Comparison of ENCODE assay signal across 1 cellular context in genomic region chr22:24445481-24446290, GRCh38.
TF ChIP-seq lines count a peak whose summit lies in the region.

No MANE protein-coding gene starts in this region.

TF ChIP-seq in GM23338, 12 proteins besides CTCF, POLR2A, EP300 and RAD21 (continued from another document):
- TF ChIP-seq, protein P1, sequence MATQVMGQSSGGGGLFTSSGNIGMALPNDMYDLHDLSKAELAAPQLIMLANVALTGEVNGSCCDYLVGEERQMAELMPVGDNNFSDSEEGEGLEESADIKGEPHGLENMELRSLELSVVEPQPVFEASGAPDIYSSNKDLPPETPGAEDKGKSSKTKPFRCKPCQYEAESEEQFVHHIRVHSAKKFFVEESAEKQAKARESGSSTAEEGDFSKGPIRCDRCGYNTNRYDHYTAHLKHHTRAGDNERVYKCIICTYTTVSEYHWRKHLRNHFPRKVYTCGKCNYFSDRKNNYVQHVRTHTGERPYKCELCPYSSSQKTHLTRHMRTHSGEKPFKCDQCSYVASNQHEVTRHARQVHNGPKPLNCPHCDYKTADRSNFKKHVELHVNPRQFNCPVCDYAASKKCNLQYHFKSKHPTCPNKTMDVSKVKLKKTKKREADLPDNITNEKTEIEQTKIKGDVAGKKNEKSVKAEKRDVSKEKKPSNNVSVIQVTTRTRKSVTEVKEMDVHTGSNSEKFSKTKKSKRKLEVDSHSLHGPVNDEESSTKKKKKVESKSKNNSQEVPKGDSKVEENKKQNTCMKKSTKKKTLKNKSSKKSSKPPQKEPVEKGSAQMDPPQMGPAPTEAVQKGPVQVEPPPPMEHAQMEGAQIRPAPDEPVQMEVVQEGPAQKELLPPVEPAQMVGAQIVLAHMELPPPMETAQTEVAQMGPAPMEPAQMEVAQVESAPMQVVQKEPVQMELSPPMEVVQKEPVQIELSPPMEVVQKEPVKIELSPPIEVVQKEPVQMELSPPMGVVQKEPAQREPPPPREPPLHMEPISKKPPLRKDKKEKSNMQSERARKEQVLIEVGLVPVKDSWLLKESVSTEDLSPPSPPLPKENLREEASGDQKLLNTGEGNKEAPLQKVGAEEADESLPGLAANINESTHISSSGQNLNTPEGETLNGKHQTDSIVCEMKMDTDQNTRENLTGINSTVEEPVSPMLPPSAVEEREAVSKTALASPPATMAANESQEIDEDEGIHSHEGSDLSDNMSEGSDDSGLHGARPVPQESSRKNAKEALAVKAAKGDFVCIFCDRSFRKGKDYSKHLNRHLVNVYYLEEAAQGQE (IDR thresholded peaks at IDR 0.05; ENCODE audit: unreplicated experiment): no peak
- no peak for TF ChIP-seq STAT1 (IDR thresholded peaks at IDR 0.05; ENCODE audit: unreplicated experiment)
- no peak for TF ChIP-seq NANOG (IDR thresholded peaks at IDR 0.05; ENCODE audit: borderline replicate concordance)
- TF ChIP-seq, protein P2, sequence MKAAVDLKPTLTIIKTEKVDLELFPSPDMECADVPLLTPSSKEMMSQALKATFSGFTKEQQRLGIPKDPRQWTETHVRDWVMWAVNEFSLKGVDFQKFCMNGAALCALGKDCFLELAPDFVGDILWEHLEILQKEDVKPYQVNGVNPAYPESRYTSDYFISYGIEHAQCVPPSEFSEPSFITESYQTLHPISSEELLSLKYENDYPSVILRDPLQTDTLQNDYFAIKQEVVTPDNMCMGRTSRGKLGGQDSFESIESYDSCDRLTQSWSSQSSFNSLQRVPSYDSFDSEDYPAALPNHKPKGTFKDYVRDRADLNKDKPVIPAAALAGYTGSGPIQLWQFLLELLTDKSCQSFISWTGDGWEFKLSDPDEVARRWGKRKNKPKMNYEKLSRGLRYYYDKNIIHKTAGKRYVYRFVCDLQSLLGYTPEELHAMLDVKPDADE (IDR thresholded peaks at IDR 0.05): no peak
- no peak for TF ChIP-seq EZH2 (IDR thresholded peaks at IDR 0.05; ENCODE audit: low read depth, unreplicated experiment)
- TF ChIP-seq ZNF331 (CRISPR knock-in tag; IDR thresholded peaks at IDR 0.05; ENCODE audit: low read depth): no peak
- no peak for TF ChIP-seq ZNF114 (CRISPR knock-in tag; IDR thresholded peaks at IDR 0.05)
- no peak for TF ChIP-seq POLR2AphosphoS5 (IDR thresholded peaks at IDR 0.05; ENCODE audit: low read depth)
- TF ChIP-seq JUNB (IDR thresholded peaks at IDR 0.05; ENCODE audit: unreplicated experiment): no peak
- no peak for TF ChIP-seq EZH2phosphoT487 (IDR thresholded peaks at IDR 0.05; ENCODE audit: unreplicated experiment)
